7 cellular contexts compared by ENCODE assay signal in the genomic region with DNA sequence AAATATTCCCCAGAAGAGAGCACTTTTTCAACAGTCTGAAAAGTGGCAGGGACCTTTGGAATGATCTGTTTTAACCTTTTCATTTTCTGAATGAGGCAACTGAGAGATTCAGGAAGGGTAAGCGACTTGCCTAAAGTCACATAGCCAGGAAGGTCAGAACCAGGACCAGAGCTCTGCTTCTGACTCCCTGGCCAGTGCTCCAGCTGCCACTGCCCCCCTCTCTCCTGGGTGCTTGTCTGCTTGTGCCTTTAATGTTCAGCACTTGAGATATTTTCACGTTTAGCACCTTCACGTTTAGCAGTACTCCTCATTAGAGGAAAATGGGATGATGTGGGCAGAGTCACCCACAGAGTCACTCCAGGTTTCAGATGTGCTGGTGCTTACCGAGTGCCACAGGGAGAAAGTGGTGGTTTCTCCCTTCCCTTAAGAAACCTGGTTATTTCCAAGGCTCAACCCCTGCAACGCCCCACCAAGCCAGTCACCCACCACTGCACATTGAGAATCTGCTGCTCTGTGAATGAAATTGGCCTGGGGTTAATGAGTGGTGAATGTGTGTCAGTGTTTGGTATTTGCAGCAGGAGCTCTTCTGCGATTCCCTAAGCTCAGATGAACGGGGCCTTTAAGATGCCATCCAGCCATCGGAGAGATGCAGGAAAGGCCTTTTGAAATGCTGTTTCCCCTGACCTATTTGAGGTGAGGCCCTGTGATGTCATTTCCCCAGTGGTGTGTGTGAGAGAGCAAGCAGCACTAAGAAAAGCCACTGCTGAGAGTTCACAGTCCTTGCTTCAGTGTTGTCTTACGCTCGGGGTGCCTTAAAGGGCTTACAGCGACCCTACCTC.
DNase-seq lines count a peak whose midpoint lies in the region; ATAC-seq and TF ChIP-seq lines count a peak whose summit lies in the region.

No MANE protein-coding gene starts in this region.

- peak overlapping the region; percentile 95 for H3K18ac ChIP-seq in IMR-90 (ENCODE audit: low read depth, low read length)

- 21% methylated on average over 3 of the region's 11 CpGs; no CpG with 5 or more reads in 1 of the 2 experiments for WGBS in IMR-90 (ENCODE audit: extremely low coverage in 2 of 2, insufficient read length in 1 of 2), 2 experiments

- H2AK5ac ChIP-seq in IMR-90 (ENCODE audit: low read depth, low read length), result peak overlapping the region; percentile 94

- intact Hi-C loops in IMR-90 (cut with micrococcal nuclease), result loop anchor here (2.0 kb wide), 1 partner anchor 45 kb away; no protein-coding TSS in a partner anchor
- intact Hi-C loops in sciatic nerve (cut with DNase I), result loop anchor here (10.0 kb wide), 1 partner anchor 69 kb away; the partner anchor contains the start of gene SMAD3

- peak overlapping the region; percentile 83 for H2BK20ac ChIP-seq in IMR-90 (ENCODE audit: low read depth, low read length)

- no peaks in the 10 kb centered on the region for H3K27me3 ChIP-seq in IMR-90 (ENCODE audit: control insufficient read depth, insufficient read depth, low read length)

- H3K14ac ChIP-seq in IMR-90 (replicated peaks; ENCODE audit: low read depth, low read length), result peak overlapping the region; percentile 84

- in situ Hi-C loops in IMR-90 (cut with MboI; ENCODE audit: low sequenced_read_pairs), result no loop called here

- peak overlapping the region; percentile 96 for H3K27ac ChIP-seq in IMR-90 (ENCODE audit: insufficient read depth, low read length)

- H3K27me3 Mint-ChIP-seq in activated T-cell treated with anti-CD3 and anti-CD28 coated beads, Interleukin-2, amount 50 U/mL, for 4 hours (ENCODE audit: low read depth), result no peaks in the 10 kb centered on the region

- CTCF ChIA-PET in IMR-90 (lab: Yijun Ruan, JAX), result no interaction called here

- dilution Hi-C loops in IMR-90 (cut with HindIII; ENCODE audit: low sequenced_read_pairs, unreplicated experiment), result no loop called here

- no peaks in the 10 kb centered on the region for H3K9me3 ChIP-seq in IMR-90 (ENCODE audit: control insufficient read depth, insufficient read depth, low read length)

- peak overlapping the region; percentile 76 for H3K9ac ChIP-seq in IMR-90 (ENCODE audit: low read depth, low read length)

- H2AK9ac ChIP-seq in IMR-90 (replicated peaks; ENCODE audit: low read depth, low read length, poor library complexity), result no peak overlapping the region

- TF ChIP-seq POLR2A in IMR-90 (IDR thresholded peaks at IDR 0.05; ENCODE audit: low read depth, low read length), result peak; percentile 48; the same call in 1 of the 2 replicates

- POLR2A ChIA-PET in IMR-90 (lab: Charles Lee; ENCODE audit: unreplicated experiment), result no interaction called here

- H2BK15ac ChIP-seq in IMR-90 (ENCODE audit: low read depth, low read length), result peak overlapping the region; percentile 80

- peaks cover 2% of the 10 kb centered on the region for H3K36me3 Mint-ChIP-seq in activated T-cell treated with anti-CD3 and anti-CD28 coated beads, Interleukin-2, amount 50 U/mL, for 4 hours (ENCODE audit: insufficient read depth)

- H3K56ac ChIP-seq in IMR-90 (ENCODE audit: extremely low read depth, insufficient read depth, low read length), result peak overlapping the region; percentile 81

- no peaks in the 10 kb centered on the region for H3K9me3 Mint-ChIP-seq in activated T-cell treated with anti-CD3 and anti-CD28 coated beads, Interleukin-2, amount 50 U/mL, for 4 hours

- H4K20me1 ChIP-seq in IMR-90 (ENCODE audit: insufficient read depth, low read length), result peaks cover 43% of the 10 kb centered on the region

- H2BK120ac ChIP-seq in IMR-90 (ENCODE audit: low read depth, low read length), result peak overlapping the region; percentile 73

- H3K23ac ChIP-seq in IMR-90 (ENCODE audit: low read depth, low read length), result peak overlapping the region; percentile 96

- no TSS peak for BruUV-seq in IMR-90 (replicated peaks; lab: Mats Ljungman, UMichigan)

- H3K4me1 Mint-ChIP-seq in activated T-cell treated with anti-CD3 and anti-CD28 coated beads, Interleukin-2, amount 50 U/mL, for 4 hours (ENCODE audit: low read depth), result peaks cover 87% of the 10 kb centered on the region

- H4K8ac ChIP-seq in IMR-90 (ENCODE audit: low read depth in 2 of 2, low read length in 2 of 2), result peak overlapping the region; percentile 62 to 90

- ATAC-seq in GM21381 (IDR thresholded peaks at IDR 0.05; ENCODE audit: unreplicated experiment) (peak; percentile 58), IMR-90 (ENCODE audit: low read depth) (peak; percentile 6), sciatic nerve (peak; percentile 69), GM18517 (IDR thresholded peaks at IDR 0.05; ENCODE audit: unreplicated experiment) (no peak)
- ATAC-seq in activated T-cell treated with anti-CD3 and anti-CD28 coated beads, Interleukin-2, amount 50 U/mL, for 4 hours, result peak; percentile 88

- no peak; the same call in 1 of the 2 replicates for TF ChIP-seq RAD21 in IMR-90 (IDR thresholded peaks at IDR 0.05; ENCODE audit: low read length)

- H2AFZ ChIP-seq in IMR-90 (replicated peaks; ENCODE audit: low read length, poor library complexity), result no peak overlapping the region

- peak; percentile 82 for DNase-seq in IMR-90
- DNase-seq in activated T-cell treated with anti-CD3 and anti-CD28 coated beads, Interleukin-2, amount 50 U/mL, for 4 hours, result peak; percentile 48
- DNase-seq in glomerular visceral epithelial cell (ENCODE audit: extremely low spot score), result peak; percentile 99
- DNase-seq in sciatic nerve (ENCODE audit: low spot score), result peak; percentile 52
- no peak for DNase-seq in SIG-M5 treated with dmso at 0.1 percent for 504 hours (lab: John Stamatoyannopoulos, UW; ENCODE audit: unreplicated experiment)

- peak overlapping the region; percentile 95 for H2BK5ac ChIP-seq in IMR-90 (ENCODE audit: low read depth, low read length, poor library complexity, severe bottlenecking)

- H4K91ac ChIP-seq in IMR-90 (ENCODE audit: insufficient read depth, low read depth, low read length), result peak overlapping the region; percentile 90

- peaks cover 10 to 90% of the 10 kb centered on the region in 2 experiments for H3K79me1 ChIP-seq in IMR-90 (ENCODE audit: low read depth in 1 of 2, low read length in 2 of 2)

- no peak overlapping the region for H3K4me3 ChIP-seq in IMR-90 (ENCODE audit: insufficient read depth, low read depth, low read length)

- peak overlapping the region; percentile 89 for H4K5ac ChIP-seq in IMR-90 (ENCODE audit: low read depth, low read length)

- H3K4me1 ChIP-seq in IMR-90 (ENCODE audit: control insufficient read depth, insufficient read depth, low read length), result peaks cover 73% of the 10 kb centered on the region

- TF ChIP-seq CTCF in IMR-90 (conservative IDR thresholded peaks at IDR 0.05; ENCODE audit: low read depth, low read length), result no peak

- H3K4ac ChIP-seq in IMR-90 (ENCODE audit: low read depth, low read length), result peak overlapping the region; percentile 95

- peak overlapping the region; percentile 34 for H3K4me2 ChIP-seq in IMR-90 (ENCODE audit: low read depth, low read length)

- H3K36me3 ChIP-seq in IMR-90 (ENCODE audit: control insufficient read depth, insufficient read depth, low read length), result peaks cover 38% of the 10 kb centered on the region

- H3K9me1 ChIP-seq in IMR-90 (ENCODE audit: insufficient read depth, low read length), result peaks cover 57% of the 10 kb centered on the region

- H3K4me3 Mint-ChIP-seq in activated T-cell treated with anti-CD3 and anti-CD28 coated beads, Interleukin-2, amount 50 U/mL, for 4 hours, result peak overlapping the region; percentile 75

TF ChIP-seq in IMR-90, 13 proteins besides CTCF, POLR2A, EP300 and RAD21:
- TF ChIP-seq MAZ (IDR thresholded peaks at IDR 0.05; ENCODE audit: borderline replicate concordance, low read depth, low read length) (no peak), SMC3 (IDR thresholded peaks at IDR 0.05; ENCODE audit: low read depth, low read length) (0 out of 2 replicates have a peak, but pooled peaks have one; percentile 4), CEBPB (IDR thresholded peaks at IDR 0.05; ENCODE audit: low read depth, low read length) (0 out of 2 replicates have a peak, but pooled peaks have one; percentile 8), MAFK (IDR thresholded peaks at IDR 0.05; ENCODE audit: low read depth, low read length) (no peak)
